ENCODE assay signal across 28 cellular contexts in genomic region chr11:134387501-134387900, GRCh38. TPM values are rescaled to one million over a fixed set of nuclear protein-coding genes. Genes with fewer than 3 reads are reported as not detected.
"Had no signal": no experiment of that assay in that cellular context is flagged by ENCODE, and none has a peak within 500 bp of the region (broad histone marks: within the 10 kb centered on the region; RNA-seq: fewer than 3 reads in every experiment).

No MANE protein-coding gene starts in this region.

- H3K36me3 ChIP-seq: prostate gland, right atrium auricular region, tibial artery, uterus, WERI-Rb-1 had no signal

- H3K27ac Mint-ChIP-seq: activated CD8-positive, alpha-beta T cell treated with anti-CD3 and anti-CD28 coated beads, Interleukin-2, amount 10 ng/mL, durations not matched to agents 7 days and 5 days; activated naive CD8-positive, alpha-beta T cell treated with anti-CD3 and anti-CD28 coated beads, Interleukin-2, amount 10 ng/mL, durations not matched to agents 7 days and 5 days; T-cell had no signal

- H3K9me3 ChIP-seq: body of pancreas, prostate gland, right atrium auricular region, SK-N-SH, tibial artery, uterus had no signal

- H3K4me3 Mint-ChIP-seq: neural crest cell had no signal

- H3K36me3 Mint-ChIP-seq: activated naive CD8-positive, alpha-beta T cell treated with anti-CD3 and anti-CD28 coated beads, Interleukin-2, amount 10 ng/mL, durations not matched to agents 7 days and 5 days; T-cell had no signal

- H3K4me1 ChIP-seq: body of pancreas, foreskin keratinocyte, right atrium auricular region, uterus had no signal

- H3K27me3 ChIP-seq: body of pancreas, dorsolateral prefrontal cortex, foreskin keratinocyte, right atrium auricular region, uterus had no signal

- H3K4me3 ChIP-seq: body of pancreas, dorsolateral prefrontal cortex, prostate gland, right atrium auricular region, tibial artery, uterus had no signal

- ATAC-seq: body of pancreas, foreskin keratinocyte, left lobe of liver had no signal

- H3K4me1 Mint-ChIP-seq: neural crest cell had no signal

- H3K27ac ChIP-seq: body of pancreas, foreskin keratinocyte, prostate gland, right atrium auricular region, tibial artery, uterus, WERI-Rb-1 had no signal

- H3K9me3 Mint-ChIP-seq: activated naive CD8-positive, alpha-beta T cell treated with anti-CD3 and anti-CD28 coated beads, Interleukin-2, amount 10 ng/mL, durations not matched to agents 7 days and 5 days; neural crest cell; T-cell had no signal

- DNase-seq: activated CD4-positive, alpha-beta T cell treated with anti-CD3 and anti-CD28 coated beads for 1 hour; activated gamma-delta T cell; activated naive CD8-positive, alpha-beta T cell treated with anti-CD3 and anti-CD28 coated beads, Interleukin-2, amount 10 ng/mL, durations not matched to agents 7 days and 5 days; activated T-cell treated with anti-CD3 and anti-CD28 coated beads, Interleukin-2, amount 50 U/mL, for 48 hours; amygdala; body of pancreas; caudate nucleus; dorsolateral prefrontal cortex; foreskin keratinocyte; hypothalamus; midbrain; SK-N-SH; stimulated activated CD4-positive, alpha-beta T cell treated with anti-CD3 and anti-CD28 coated beads, Interleukin-2, amount 100 ng/mL, for 24 hours; stimulated activated naive CD8-positive, alpha-beta T cell treated with anti-CD3 and anti-CD28 coated beads, Interleukin-15, Interleukin-2, amounts not matched to agents 100 U/mL and 50 U/mL, for 24 hours; substantia nigra; T-cell; tibial artery; uterus; WERI-Rb-1 had no signal

RNA-seq across cellular contexts. Expression of gene B3GAT1, which starts 24.5 kb away (rescaled TPM):
- total RNA-seq: epithelial cell of proximal tubule, lung microvascular endothelial cell had no signal
- polyA plus RNA-seq: fibroblast of lung had no signal

RNA-seq across cellular contexts. Expression of gene GLB1L2, which starts 55.7 kb away (rescaled TPM):
- total RNA-seq: osteocyte had no signal
